ENCODE assay signal across 2 cellular contexts in the genomic region with DNA sequence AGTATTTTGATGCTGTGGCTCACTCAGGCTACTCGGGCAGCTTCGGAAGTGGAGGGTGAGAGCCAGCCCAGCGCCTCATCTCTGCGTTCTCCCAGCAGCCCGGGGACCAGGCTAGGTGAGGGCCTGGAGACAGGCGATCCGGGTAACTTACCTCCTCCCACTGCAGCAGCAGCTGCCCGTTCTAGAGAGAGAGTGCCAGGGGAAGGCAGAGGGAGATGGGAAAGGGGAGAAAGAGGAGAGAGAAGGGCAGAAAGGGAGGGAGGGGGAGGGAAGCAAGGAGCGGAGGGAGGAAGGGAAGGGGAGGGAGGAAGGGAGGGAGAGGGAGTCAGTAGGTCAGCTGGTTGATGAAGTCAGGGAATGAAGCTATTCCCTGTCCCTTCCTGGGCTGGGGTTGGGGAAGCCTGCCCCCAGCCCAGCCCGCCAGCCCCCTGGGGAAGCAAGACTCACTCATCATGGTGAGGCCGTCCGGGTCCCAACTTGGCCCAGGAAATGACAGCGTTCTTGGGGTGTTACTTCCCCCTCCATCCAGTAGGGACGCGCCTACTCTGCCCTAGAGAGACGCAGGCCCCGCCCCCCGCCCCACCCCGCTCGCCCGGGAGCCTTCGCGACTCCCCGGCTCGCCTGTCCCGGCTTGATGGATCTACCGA.
TF ChIP-seq lines count a peak whose summit lies in the region.

A gene with protein sequence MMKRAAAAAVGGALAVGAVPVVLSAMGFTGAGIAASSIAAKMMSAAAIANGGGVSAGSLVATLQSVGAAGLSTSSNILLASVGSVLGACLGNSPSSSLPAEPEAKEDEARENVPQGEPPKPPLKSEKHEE (minus strand): TSS at position 494 of the 647 bp plus-strand sequence. CDS start 40 bp downstream, at position 454.

TF ChIP-seq in GM23338, 12 proteins besides CTCF, POLR2A, EP300 and RAD21 (continued from another document and continues in another):
- TF ChIP-seq, protein P1, sequence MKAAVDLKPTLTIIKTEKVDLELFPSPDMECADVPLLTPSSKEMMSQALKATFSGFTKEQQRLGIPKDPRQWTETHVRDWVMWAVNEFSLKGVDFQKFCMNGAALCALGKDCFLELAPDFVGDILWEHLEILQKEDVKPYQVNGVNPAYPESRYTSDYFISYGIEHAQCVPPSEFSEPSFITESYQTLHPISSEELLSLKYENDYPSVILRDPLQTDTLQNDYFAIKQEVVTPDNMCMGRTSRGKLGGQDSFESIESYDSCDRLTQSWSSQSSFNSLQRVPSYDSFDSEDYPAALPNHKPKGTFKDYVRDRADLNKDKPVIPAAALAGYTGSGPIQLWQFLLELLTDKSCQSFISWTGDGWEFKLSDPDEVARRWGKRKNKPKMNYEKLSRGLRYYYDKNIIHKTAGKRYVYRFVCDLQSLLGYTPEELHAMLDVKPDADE (IDR thresholded peaks at IDR 0.05), result peak; percentile 24; the same call in 1 of the 2 replicates
- TF ChIP-seq, protein P2, sequence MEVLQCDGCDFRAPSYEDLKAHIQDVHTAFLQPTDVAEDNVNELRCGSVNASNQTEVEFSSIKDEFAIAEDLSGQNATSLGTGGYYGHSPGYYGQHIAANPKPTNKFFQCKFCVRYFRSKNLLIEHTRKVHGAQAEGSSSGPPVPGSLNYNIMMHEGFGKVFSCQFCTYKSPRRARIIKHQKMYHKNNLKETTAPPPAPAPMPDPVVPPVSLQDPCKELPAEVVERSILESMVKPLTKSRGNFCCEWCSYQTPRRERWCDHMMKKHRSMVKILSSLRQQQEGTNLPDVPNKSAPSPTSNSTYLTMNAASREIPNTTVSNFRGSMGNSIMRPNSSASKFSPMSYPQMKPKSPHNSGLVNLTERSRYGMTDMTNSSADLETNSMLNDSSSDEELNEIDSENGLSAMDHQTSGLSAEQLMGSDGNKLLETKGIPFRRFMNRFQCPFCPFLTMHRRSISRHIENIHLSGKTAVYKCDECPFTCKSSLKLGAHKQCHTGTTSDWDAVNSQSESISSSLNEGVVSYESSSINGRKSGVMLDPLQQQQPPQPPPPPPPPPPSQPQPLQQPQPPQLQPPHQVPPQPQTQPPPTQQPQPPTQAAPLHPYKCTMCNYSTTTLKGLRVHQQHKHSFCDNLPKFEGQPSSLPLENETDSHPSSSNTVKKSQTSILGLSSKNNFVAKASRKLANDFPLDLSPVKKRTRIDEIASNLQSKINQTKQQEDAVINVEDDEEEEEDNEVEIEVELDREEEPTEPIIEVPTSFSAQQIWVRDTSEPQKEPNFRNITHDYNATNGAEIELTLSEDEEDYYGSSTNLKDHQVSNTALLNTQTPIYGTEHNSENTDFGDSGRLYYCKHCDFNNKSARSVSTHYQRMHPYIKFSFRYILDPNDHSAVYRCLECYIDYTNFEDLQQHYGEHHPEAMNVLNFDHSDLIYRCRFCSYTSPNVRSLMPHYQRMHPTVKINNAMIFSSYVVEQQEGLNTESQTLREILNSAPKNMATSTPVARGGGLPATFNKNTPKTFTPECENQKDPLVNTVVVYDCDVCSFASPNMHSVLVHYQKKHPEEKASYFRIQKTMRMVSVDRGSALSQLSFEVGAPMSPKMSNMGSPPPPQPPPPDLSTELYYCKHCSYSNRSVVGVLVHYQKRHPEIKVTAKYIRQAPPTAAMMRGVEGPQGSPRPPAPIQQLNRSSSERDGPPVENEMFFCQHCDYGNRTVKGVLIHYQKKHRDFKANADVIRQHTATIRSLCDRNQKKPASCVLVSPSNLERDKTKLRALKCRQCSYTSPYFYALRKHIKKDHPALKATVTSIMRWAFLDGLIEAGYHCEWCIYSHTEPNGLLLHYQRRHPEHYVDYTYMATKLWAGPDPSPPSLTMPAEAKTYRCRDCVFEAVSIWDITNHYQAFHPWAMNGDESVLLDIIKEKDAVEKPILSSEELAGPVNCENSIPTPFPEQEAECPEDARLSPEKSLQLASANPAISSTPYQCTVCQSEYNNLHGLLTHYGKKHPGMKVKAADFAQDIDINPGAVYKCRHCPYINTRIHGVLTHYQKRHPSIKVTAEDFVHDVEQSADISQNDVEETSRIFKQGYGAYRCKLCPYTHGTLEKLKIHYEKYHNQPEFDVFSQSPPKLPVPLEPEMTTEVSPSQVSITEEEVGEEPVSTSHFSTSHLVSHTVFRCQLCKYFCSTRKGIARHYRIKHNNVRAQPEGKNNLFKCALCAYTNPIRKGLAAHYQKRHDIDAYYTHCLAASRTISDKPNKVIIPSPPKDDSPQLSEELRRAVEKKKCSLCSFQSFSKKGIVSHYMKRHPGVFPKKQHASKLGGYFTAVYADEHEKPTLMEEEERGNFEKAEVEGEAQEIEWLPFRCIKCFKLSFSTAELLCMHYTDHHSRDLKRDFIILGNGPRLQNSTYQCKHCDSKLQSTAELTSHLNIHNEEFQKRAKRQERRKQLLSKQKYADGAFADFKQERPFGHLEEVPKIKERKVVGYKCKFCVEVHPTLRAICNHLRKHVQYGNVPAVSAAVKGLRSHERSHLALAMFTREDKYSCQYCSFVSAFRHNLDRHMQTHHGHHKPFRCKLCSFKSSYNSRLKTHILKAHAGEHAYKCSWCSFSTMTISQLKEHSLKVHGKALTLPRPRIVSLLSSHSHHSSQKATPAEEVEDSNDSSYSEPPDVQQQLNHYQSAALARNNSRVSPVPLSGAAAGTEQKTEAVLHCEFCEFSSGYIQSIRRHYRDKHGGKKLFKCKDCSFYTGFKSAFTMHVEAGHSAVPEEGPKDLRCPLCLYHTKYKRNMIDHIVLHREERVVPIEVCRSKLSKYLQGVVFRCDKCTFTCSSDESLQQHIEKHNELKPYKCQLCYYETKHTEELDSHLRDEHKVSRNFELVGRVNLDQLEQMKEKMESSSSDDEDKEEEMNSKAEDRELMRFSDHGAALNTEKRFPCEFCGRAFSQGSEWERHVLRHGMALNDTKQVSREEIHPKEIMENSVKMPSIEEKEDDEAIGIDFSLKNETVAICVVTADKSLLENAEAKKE (CRISPR knock-in tag; IDR thresholded peaks at IDR 0.05), result no peak
- TF ChIP-seq JUNB (IDR thresholded peaks at IDR 0.05; ENCODE audit: unreplicated experiment), result no peak
- TF ChIP-seq EZH2phosphoT487 (IDR thresholded peaks at IDR 0.05; ENCODE audit: unreplicated experiment), result no peak
- TF ChIP-seq, protein P3, sequence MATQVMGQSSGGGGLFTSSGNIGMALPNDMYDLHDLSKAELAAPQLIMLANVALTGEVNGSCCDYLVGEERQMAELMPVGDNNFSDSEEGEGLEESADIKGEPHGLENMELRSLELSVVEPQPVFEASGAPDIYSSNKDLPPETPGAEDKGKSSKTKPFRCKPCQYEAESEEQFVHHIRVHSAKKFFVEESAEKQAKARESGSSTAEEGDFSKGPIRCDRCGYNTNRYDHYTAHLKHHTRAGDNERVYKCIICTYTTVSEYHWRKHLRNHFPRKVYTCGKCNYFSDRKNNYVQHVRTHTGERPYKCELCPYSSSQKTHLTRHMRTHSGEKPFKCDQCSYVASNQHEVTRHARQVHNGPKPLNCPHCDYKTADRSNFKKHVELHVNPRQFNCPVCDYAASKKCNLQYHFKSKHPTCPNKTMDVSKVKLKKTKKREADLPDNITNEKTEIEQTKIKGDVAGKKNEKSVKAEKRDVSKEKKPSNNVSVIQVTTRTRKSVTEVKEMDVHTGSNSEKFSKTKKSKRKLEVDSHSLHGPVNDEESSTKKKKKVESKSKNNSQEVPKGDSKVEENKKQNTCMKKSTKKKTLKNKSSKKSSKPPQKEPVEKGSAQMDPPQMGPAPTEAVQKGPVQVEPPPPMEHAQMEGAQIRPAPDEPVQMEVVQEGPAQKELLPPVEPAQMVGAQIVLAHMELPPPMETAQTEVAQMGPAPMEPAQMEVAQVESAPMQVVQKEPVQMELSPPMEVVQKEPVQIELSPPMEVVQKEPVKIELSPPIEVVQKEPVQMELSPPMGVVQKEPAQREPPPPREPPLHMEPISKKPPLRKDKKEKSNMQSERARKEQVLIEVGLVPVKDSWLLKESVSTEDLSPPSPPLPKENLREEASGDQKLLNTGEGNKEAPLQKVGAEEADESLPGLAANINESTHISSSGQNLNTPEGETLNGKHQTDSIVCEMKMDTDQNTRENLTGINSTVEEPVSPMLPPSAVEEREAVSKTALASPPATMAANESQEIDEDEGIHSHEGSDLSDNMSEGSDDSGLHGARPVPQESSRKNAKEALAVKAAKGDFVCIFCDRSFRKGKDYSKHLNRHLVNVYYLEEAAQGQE (IDR thresholded peaks at IDR 0.05; ENCODE audit: unreplicated experiment), result no peak
- TF ChIP-seq EZH2 (IDR thresholded peaks at IDR 0.05; ENCODE audit: low read depth, unreplicated experiment), result no peak
- TF ChIP-seq NANOG (IDR thresholded peaks at IDR 0.05; ENCODE audit: borderline replicate concordance), result no peak

TF ChIP-seq in SK-N-SH, 30 proteins besides CTCF, POLR2A, EP300 and RAD21 (continued from another document):
- TF ChIP-seq, protein P4, sequence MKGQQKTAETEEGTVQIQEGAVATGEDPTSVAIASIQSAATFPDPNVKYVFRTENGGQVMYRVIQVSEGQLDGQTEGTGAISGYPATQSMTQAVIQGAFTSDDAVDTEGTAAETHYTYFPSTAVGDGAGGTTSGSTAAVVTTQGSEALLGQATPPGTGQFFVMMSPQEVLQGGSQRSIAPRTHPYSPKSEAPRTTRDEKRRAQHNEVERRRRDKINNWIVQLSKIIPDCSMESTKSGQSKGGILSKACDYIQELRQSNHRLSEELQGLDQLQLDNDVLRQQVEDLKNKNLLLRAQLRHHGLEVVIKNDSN (IDR thresholded peaks at IDR 0.05; ENCODE audit: borderline replicate concordance, low read depth), result peak; percentile 50; the same call in 1 of the 2 replicates
- TF ChIP-seq SIN3A (IDR thresholded peaks at IDR 0.05; ENCODE audit: borderline replicate concordance, low read depth, low read length), result peak; percentile 22; the same call in 1 of the 2 replicates
- TF ChIP-seq, protein P5, sequence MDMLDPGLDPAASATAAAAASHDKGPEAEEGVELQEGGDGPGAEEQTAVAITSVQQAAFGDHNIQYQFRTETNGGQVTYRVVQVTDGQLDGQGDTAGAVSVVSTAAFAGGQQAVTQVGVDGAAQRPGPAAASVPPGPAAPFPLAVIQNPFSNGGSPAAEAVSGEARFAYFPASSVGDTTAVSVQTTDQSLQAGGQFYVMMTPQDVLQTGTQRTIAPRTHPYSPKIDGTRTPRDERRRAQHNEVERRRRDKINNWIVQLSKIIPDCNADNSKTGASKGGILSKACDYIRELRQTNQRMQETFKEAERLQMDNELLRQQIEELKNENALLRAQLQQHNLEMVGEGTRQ (IDR thresholded peaks at IDR 0.05; ENCODE audit: borderline replicate concordance, low read depth, low read length), result no peak
- 0 out of 2 replicates have a peak, but pooled peaks have one; percentile 26 for TF ChIP-seq POLR2AphosphoS5 (IDR thresholded peaks at IDR 0.05; ENCODE audit: low read depth, low read length)
- TF ChIP-seq, protein P6, sequence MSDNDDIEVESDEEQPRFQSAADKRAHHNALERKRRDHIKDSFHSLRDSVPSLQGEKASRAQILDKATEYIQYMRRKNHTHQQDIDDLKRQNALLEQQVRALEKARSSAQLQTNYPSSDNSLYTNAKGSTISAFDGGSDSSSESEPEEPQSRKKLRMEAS (IDR thresholded peaks at IDR 0.05; ENCODE audit: low read depth), result 0 out of 2 replicates have a peak, but pooled peaks have one; percentile 13
- TF ChIP-seq, protein P7, sequence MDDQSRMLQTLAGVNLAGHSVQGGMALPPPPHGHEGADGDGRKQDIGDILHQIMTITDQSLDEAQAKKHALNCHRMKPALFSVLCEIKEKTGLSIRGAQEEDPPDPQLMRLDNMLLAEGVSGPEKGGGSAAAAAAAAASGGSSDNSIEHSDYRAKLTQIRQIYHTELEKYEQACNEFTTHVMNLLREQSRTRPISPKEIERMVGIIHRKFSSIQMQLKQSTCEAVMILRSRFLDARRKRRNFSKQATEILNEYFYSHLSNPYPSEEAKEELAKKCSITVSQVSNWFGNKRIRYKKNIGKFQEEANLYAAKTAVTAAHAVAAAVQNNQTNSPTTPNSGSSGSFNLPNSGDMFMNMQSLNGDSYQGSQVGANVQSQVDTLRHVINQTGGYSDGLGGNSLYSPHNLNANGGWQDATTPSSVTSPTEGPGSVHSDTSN (IDR thresholded peaks at IDR 0.05), result 0 out of 2 replicates have a peak, but pooled peaks have one; percentile 11
